Comparison of ENCODE assay signal across 8 cellular contexts in the genomic region with DNA sequence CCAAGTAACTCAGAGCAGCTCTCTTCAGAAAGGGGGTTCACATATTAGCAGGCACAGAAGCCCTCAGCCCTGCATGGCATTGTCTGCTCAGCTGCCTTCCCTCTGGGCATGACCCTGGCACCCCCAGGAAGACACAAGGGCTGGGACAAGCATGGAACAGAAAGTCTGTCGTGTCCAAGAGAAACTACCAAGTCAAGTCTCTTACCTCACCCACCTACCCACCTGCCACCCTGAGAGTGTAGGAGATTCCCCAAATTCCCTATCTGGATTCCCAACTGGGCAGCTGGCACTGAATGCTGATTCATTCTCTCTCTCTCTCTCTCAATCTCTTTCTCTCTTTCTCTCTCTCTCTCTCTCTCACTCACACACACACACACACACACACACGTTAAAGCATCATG. TPM values are rescaled to one million over a fixed set of nuclear protein-coding genes. Genes with fewer than 3 reads are reported as not detected.
A peak's percentile ranks its signal among the peaks of the same experiment; 100 is the strongest.
DNase-seq lines count a peak whose midpoint lies in the region; ATAC-seq and TF ChIP-seq lines count a peak whose summit lies in the region.

No MANE protein-coding gene starts in this region.

- H3K4me3 ChIP-seq in GM23338 (no peak overlapping the region), spleen (peak overlapping the region in 1 of 8 donors; percentile 35)

- H3K27ac ChIP-seq in GM23338 (ENCODE audit: low read depth) (peak overlapping the region; percentile 85), spleen (peak overlapping the region; percentile 4 to 87 (median 49))

- no peak for TF ChIP-seq POLR2A in spleen (IDR thresholded peaks at IDR 0.05)

- ATAC-seq in GM23338 (no peak), WTC11 (no peak), GM21619 (IDR thresholded peaks at IDR 0.05; ENCODE audit: unreplicated experiment) (no peak), esophagus mucosa (no peak)

- peaks cover 100% of the 10 kb centered on the region for H3K79me2 ChIP-seq in GM23338 (replicated peaks; ENCODE audit: insufficient read depth)

- H3K4me2 ChIP-seq in GM23338 = peak overlapping the region; percentile 67

- H3K4me1 Mint-ChIP-seq in GM23338 = peaks cover 97% of the 10 kb centered on the region
- peaks cover 97% of the 10 kb centered on the region for H3K4me1 Mint-ChIP-seq in WTC11
- peaks cover 61% of the 10 kb centered on the region for H3K4me1 Mint-ChIP-seq in glutamatergic neuron (ENCODE audit: low read depth, unreplicated experiment)

- intact Hi-C loops in spleen (cut with DNase I; ENCODE audit: low total_unique reads) = loop anchor here (10.0 kb wide), 1 partner anchor 144 kb away; no protein-coding TSS in a partner anchor

- H3K27me3 Mint-ChIP-seq in GM23338 (ENCODE audit: insufficient read depth, low read depth, poor library complexity) (peaks cover 38% of the 10 kb centered on the region), WTC11 (ENCODE audit: low read depth) (no peaks in the 10 kb centered on the region), glutamatergic neuron (ENCODE audit: unreplicated experiment) (peaks cover 16% of the 10 kb centered on the region)

- H3K9me2 ChIP-seq in GM23338 (ENCODE audit: insufficient read depth) = no peaks in the 10 kb centered on the region

- H2AFZ ChIP-seq in GM23338 = no peak overlapping the region

- 36 to 50% (median 39%) methylated on average over 2 of the region's 2 CpGs for WGBS in spleen, 5 donors

- TF ChIP-seq CTCF in GM23338 (conservative IDR thresholded peaks at IDR 0.05; ENCODE audit: low read depth in 2 of 2) (no peak), WTC11 (IDR thresholded peaks at IDR 0.05) (no peak), glutamatergic neuron (IDR thresholded peaks at IDR 0.05; ENCODE audit: partially characterized antibody, unreplicated experiment) (no peak), spleen (IDR thresholded peaks at IDR 0.05 in 8 of 11, conservative IDR thresholded peaks at IDR 0.05 in 3 of 11) (no peak)

- peaks cover 32% of the 10 kb centered on the region for H4K20me1 ChIP-seq in GM23338 (replicated peaks; ENCODE audit: insufficient read depth)

- no peaks in the 10 kb centered on the region for H3K9me3 Mint-ChIP-seq in GM23338
- no peaks in the 10 kb centered on the region for H3K9me3 Mint-ChIP-seq in WTC11
- H3K9me3 Mint-ChIP-seq in glutamatergic neuron (ENCODE audit: unreplicated experiment) = peaks cover 6% of the 10 kb centered on the region

- H3K27me3 ChIP-seq in GM23338 (ENCODE audit: insufficient read depth) = no peaks in the 10 kb centered on the region
- no peaks in the 10 kb centered on the region for H3K27me3 ChIP-seq in spleen (replicated peaks in 1 of 7)

- H3K4me1 ChIP-seq in GM23338 (ENCODE audit: insufficient read depth) (peaks cover 95% of the 10 kb centered on the region), spleen (peaks cover 68 to 100% (median 97%) of the 10 kb centered on the region in 6 donors)

- DNase-seq in GM23338 (ENCODE audit: low spot score) = no peak
- DNase-seq in WTC11 (ENCODE audit: low spot score) = no peak
- DNase-seq in glutamatergic neuron = no peak
- DNase-seq in spleen = no peak
- DNase-seq in GM19238 (ENCODE audit: insufficient read length, low spot score) = no peak
- no peak for DNase-seq in NCI-H2171 (lab: John Stamatoyannopoulos, UW)

- H3K36me3 ChIP-seq in GM23338 (ENCODE audit: insufficient read depth) = no peaks in the 10 kb centered on the region
- no peaks in the 10 kb centered on the region for H3K36me3 ChIP-seq in spleen

- POLR2A ChIA-PET in WTC11 (lab: Charles Lee) = interaction anchor here (0.8 to 1.5 kb wide), 2 partner anchors 23 to 24 kb away, joined by 3 to 4 read pairs; no protein-coding TSS in a partner anchor

- H3F3A ChIP-seq in GM23338 (replicated peaks; ENCODE audit: low read depth) = peaks cover 16% of the 10 kb centered on the region; the same call in 1 of the 2 replicates

- H3K9me3 ChIP-seq in spleen = no peaks in the 10 kb centered on the region

- CTCF ChIA-PET in WTC11 (lab: Charles Lee) = interaction anchor here (1.0 to 1.3 kb wide), 3 partner anchors 9 to 113 kb away, joined by 3 to 4 read pairs (median 3); no protein-coding TSS in a partner anchor

- H3K36me3 Mint-ChIP-seq in GM23338 (ENCODE audit: low read depth) (peaks cover 9% of the 10 kb centered on the region; the same call in 2 of the 3 replicates), WTC11 (no peaks in the 10 kb centered on the region), glutamatergic neuron (ENCODE audit: unreplicated experiment) (no peaks in the 10 kb centered on the region)

- peak overlapping the region; percentile 84 for H3K27ac Mint-ChIP-seq in GM23338
- H3K27ac Mint-ChIP-seq in WTC11 = peak overlapping the region; percentile 78
- peak overlapping the region; percentile 44 for H3K27ac Mint-ChIP-seq in glutamatergic neuron (ENCODE audit: unreplicated experiment)

- H3K4me3 Mint-ChIP-seq in GM23338 (peak overlapping the region; percentile 30; the same call in 1 of the 3 replicates), WTC11 (no peak overlapping the region), glutamatergic neuron (ENCODE audit: unreplicated experiment) (peak overlapping the region; percentile 67)

TF ChIP-seq in WTC11, 78 proteins besides CTCF, POLR2A, EP300 and RAD21 (continues in another document):
- TF ChIP-seq, protein P1, sequence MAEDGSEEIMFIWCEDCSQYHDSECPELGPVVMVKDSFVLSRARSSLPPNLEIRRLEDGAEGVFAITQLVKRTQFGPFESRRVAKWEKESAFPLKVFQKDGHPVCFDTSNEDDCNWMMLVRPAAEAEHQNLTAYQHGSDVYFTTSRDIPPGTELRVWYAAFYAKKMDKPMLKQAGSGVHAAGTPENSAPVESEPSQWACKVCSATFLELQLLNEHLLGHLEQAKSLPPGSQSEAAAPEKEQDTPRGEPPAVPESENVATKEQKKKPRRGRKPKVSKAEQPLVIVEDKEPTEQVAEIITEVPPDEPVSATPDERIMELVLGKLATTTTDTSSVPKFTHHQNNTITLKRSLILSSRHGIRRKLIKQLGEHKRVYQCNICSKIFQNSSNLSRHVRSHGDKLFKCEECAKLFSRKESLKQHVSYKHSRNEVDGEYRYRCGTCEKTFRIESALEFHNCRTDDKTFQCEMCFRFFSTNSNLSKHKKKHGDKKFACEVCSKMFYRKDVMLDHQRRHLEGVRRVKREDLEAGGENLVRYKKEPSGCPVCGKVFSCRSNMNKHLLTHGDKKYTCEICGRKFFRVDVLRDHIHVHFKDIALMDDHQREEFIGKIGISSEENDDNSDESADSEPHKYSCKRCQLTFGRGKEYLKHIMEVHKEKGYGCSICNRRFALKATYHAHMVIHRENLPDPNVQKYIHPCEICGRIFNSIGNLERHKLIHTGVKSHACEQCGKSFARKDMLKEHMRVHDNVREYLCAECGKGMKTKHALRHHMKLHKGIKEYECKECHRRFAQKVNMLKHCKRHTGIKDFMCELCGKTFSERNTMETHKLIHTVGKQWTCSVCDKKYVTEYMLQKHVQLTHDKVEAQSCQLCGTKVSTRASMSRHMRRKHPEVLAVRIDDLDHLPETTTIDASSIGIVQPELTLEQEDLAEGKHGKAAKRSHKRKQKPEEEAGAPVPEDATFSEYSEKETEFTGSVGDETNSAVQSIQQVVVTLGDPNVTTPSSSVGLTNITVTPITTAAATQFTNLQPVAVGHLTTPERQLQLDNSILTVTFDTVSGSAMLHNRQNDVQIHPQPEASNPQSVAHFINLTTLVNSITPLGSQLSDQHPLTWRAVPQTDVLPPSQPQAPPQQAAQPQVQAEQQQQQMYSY (CRISPR knock-in tag; IDR thresholded peaks at IDR 0.05) = no peak
- TF ChIP-seq OVOL2 (CRISPR knock-in tag; IDR thresholded peaks at IDR 0.05; ENCODE audit: borderline replicate concordance) (no peak), ETV6 (CRISPR knock-in tag; IDR thresholded peaks at IDR 0.05) (no peak), ZNF121 (CRISPR knock-in tag; IDR thresholded peaks at IDR 0.05) (no peak), TEAD4 (CRISPR knock-in tag; IDR thresholded peaks at IDR 0.05) (no peak)
- TF ChIP-seq, protein P2, sequence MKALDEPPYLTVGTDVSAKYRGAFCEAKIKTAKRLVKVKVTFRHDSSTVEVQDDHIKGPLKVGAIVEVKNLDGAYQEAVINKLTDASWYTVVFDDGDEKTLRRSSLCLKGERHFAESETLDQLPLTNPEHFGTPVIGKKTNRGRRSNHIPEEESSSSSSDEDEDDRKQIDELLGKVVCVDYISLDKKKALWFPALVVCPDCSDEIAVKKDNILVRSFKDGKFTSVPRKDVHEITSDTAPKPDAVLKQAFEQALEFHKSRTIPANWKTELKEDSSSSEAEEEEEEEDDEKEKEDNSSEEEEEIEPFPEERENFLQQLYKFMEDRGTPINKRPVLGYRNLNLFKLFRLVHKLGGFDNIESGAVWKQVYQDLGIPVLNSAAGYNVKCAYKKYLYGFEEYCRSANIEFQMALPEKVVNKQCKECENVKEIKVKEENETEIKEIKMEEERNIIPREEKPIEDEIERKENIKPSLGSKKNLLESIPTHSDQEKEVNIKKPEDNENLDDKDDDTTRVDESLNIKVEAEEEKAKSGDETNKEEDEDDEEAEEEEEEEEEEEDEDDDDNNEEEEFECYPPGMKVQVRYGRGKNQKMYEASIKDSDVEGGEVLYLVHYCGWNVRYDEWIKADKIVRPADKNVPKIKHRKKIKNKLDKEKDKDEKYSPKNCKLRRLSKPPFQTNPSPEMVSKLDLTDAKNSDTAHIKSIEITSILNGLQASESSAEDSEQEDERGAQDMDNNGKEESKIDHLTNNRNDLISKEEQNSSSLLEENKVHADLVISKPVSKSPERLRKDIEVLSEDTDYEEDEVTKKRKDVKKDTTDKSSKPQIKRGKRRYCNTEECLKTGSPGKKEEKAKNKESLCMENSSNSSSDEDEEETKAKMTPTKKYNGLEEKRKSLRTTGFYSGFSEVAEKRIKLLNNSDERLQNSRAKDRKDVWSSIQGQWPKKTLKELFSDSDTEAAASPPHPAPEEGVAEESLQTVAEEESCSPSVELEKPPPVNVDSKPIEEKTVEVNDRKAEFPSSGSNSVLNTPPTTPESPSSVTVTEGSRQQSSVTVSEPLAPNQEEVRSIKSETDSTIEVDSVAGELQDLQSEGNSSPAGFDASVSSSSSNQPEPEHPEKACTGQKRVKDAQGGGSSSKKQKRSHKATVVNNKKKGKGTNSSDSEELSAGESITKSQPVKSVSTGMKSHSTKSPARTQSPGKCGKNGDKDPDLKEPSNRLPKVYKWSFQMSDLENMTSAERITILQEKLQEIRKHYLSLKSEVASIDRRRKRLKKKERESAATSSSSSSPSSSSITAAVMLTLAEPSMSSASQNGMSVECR (CRISPR knock-in tag; IDR thresholded peaks at IDR 0.05; ENCODE audit: borderline replicate concordance) = no peak

RNA-seq across cellular contexts. Expression of a gene that starts 21.6 kb away (rescaled TPM):
- 28.8 and 29.8 TPM in 2 replicates for total RNA-seq in GM23338 (2014; rRNA removed; shearing (Covaris generic))
- polyA plus RNA-seq in GM23338 (2016; fragmentation: Nextera tagmentation; extraction: Ambion mirVana) (11.8 and 12.0 TPM in 2 replicates), spleen (1 to 10 TPM; 2.5 to 5.4 (median 4.6) TPM)
- total RNA-seq in WTC11 (2021) (26.7 to 44.7 TPM (median 29.5 TPM) in 3 replicates), glutamatergic neuron (ENCODE audit: unreplicated experiment) (10.8 TPM), spleen (10 to 100 TPM; 14.3 to 21.2 (median 16.2) TPM), esophagus mucosa (3.7 TPM)
